ENCODE assay signal across 18 cellular contexts in genomic region chr11:115084191-115084590, GRCh38.
"Had no signal": no experiment of that assay in that cellular context is flagged by ENCODE, and none has a peak within 500 bp of the region (broad histone marks: within the 10 kb centered on the region; RNA-seq: fewer than 3 reads in every experiment).

No MANE protein-coding gene starts in this region.

- H2AFZ ChIP-seq: parathyroid adenoma had no signal

- H3K9me3 Mint-ChIP-seq: activated naive CD4-positive, alpha-beta T cell treated with anti-CD3 and anti-CD28 coated beads for 36 hours; activated T-helper 2 cell treated with anti-CD3 and anti-CD28 coated beads, Interferon-gamma antibody, Interleukin-2, Interleukin-4, amounts not matched to agents 10 μg/mL and 5 μg/mL and 100 μg/mL, durations not matched to agents 14 hours and 24 hours and 36 hours had no signal

- H3K9ac ChIP-seq: parathyroid adenoma had no signal

- H3K27me3 ChIP-seq: gastrocnemius medialis had no signal

- H3K4me3 Mint-ChIP-seq: activated CD8-positive, alpha-beta memory T cell treated with anti-CD3 and anti-CD28 coated beads, Interleukin-2, amount 10 ng/mL, durations not matched to agents 7 days and 5 days; activated naive CD4-positive, alpha-beta T cell treated with anti-CD3 and anti-CD28 coated beads for 36 hours; activated naive CD8-positive, alpha-beta T cell treated with anti-CD3 and anti-CD28 coated beads, Interleukin-2, amount 50 U/mL, for 24 hours had no signal

- H3K9me3 ChIP-seq: gastrocnemius medialis, heart right ventricle, sigmoid colon, spleen, thoracic aorta had no signal

- H3K4me3 ChIP-seq: gastrocnemius medialis, heart right ventricle, lung, sigmoid colon, spleen, thoracic aorta had no signal

- H3K27me3 Mint-ChIP-seq: activated CD8-positive, alpha-beta memory T cell treated with anti-CD3 and anti-CD28 coated beads, Interleukin-2, amount 10 ng/mL, durations not matched to agents 7 days and 5 days had no signal

- H3K36me3 Mint-ChIP-seq: activated CD8-positive, alpha-beta memory T cell treated with anti-CD3 and anti-CD28 coated beads, Interleukin-2, amount 10 ng/mL, durations not matched to agents 7 days and 5 days had no signal

- H3K27ac Mint-ChIP-seq: activated CD8-positive, alpha-beta memory T cell treated with anti-CD3 and anti-CD28 coated beads, Interleukin-2, amount 10 ng/mL, durations not matched to agents 7 days and 5 days; activated naive CD4-positive, alpha-beta T cell treated with anti-CD3 and anti-CD28 coated beads for 36 hours; activated naive CD8-positive, alpha-beta T cell treated with anti-CD3 and anti-CD28 coated beads, Interleukin-2, amount 50 U/mL, for 24 hours; activated T-helper 2 cell treated with anti-CD3 and anti-CD28 coated beads, Interferon-gamma antibody, Interleukin-2, Interleukin-4, amounts not matched to agents 10 μg/mL and 5 μg/mL and 100 μg/mL, durations not matched to agents 14 hours and 24 hours and 36 hours had no signal

- H3K4me1 Mint-ChIP-seq: activated CD8-positive, alpha-beta memory T cell treated with anti-CD3 and anti-CD28 coated beads, Interleukin-2, amount 10 ng/mL, durations not matched to agents 7 days and 5 days; activated naive CD8-positive, alpha-beta T cell treated with anti-CD3 and anti-CD28 coated beads, Interleukin-2, amount 50 U/mL, for 24 hours had no signal

- H3K27ac ChIP-seq: gastrocnemius medialis, heart right ventricle, parathyroid adenoma, sigmoid colon, spleen, thoracic aorta had no signal

- DNase-seq: activated CD4-positive, alpha-beta T cell treated with anti-CD3 and anti-CD28 coated beads, Interleukin-2, amount 50 U/mL, for 48 hours; activated CD8-positive, alpha-beta memory T cell treated with anti-CD3 and anti-CD28 coated beads, Interleukin-2, amount 10 ng/mL, durations not matched to agents 7 days and 5 days; activated naive CD4-positive, alpha-beta T cell treated with anti-CD3 and anti-CD28 coated beads for 36 hours; activated naive CD8-positive, alpha-beta T cell treated with anti-CD3 and anti-CD28 coated beads, Interleukin-2, amount 50 U/mL, for 24 hours; activated T-cell treated with anti-CD3 and anti-CD28 coated beads, Interleukin-2, amount 50 U/mL, for 1 hour; aorta; erythroblast; gastrocnemius medialis; heart right ventricle; left colon; midbrain; sigmoid colon; spleen; stimulated activated CD4-positive, alpha-beta T cell treated with anti-CD3 and anti-CD28 coated beads, Interleukin-1b, Interleukin-23, amount 100 ng/mL, for 48 hours had no signal

- H3K36me3 ChIP-seq: gastrocnemius medialis, heart right ventricle, sigmoid colon, spleen, thoracic aorta had no signal

- H3K4me1 ChIP-seq: parathyroid adenoma, sigmoid colon, spleen had no signal

- ATAC-seq: activated CD8-positive, alpha-beta memory T cell treated with anti-CD3 and anti-CD28 coated beads, Interleukin-2, amount 10 ng/mL, durations not matched to agents 7 days and 5 days; activated naive CD8-positive, alpha-beta T cell treated with anti-CD3 and anti-CD28 coated beads, Interleukin-2, amount 50 U/mL, for 24 hours; gastrocnemius medialis; heart right ventricle; left colon had no signal

- H3K79me2 ChIP-seq: parathyroid adenoma had no signal
